9 cellular contexts compared by ENCODE assay signal in genomic region chr11:47257178-47257517, GRCh38. TPM values are rescaled to one million over a fixed set of nuclear protein-coding genes. Genes with fewer than 3 reads are reported as not detected.
DNase-seq lines count a peak whose midpoint lies in the region; ATAC-seq and TF ChIP-seq lines count a peak whose summit lies in the region.
"Had no signal": no experiment of that assay in that cellular context is flagged by ENCODE, and none has a peak within 500 bp of the region (broad histone marks: within the 10 kb centered on the region; RNA-seq: fewer than 3 reads in every experiment).

No MANE protein-coding gene starts in this region.

- H3K9me3 ChIP-seq in ES-I3 (ENCODE audit: control insufficient read depth, insufficient read depth, low read length) (no peaks in the 10 kb centered on the region), ascending aorta (no peaks in the 10 kb centered on the region), iPS-18c (ENCODE audit: control insufficient read depth, insufficient read depth, low read length) (no peaks in the 10 kb centered on the region), sigmoid colon (no peaks in the 10 kb centered on the region)

- 41 to 61% methylated on average over 2 of the region's 2 CpGs for WGBS in sigmoid colon, 2 donors

- no peak for ATAC-seq in GM21360 (IDR thresholded peaks at IDR 0.05; ENCODE audit: unreplicated experiment)

- H3K27me3 ChIP-seq in ascending aorta (no peaks in the 10 kb centered on the region), sigmoid colon (no peaks in the 10 kb centered on the region)

- TF ChIP-seq CTCF in ascending aorta (IDR thresholded peaks at IDR 0.05): no peak
- TF ChIP-seq CTCF in sigmoid colon (IDR thresholded peaks at IDR 0.05): no peak

- H3K9ac ChIP-seq in ES-I3 (ENCODE audit: low read depth, low read length): peak overlapping the region; percentile 40; the same call in 1 of the 2 replicates

- intact Hi-C loops in ascending aorta (cut with DNase I) (no loop called here), sigmoid colon (cut with DNase I) (loop anchor here (5.0 kb wide), 1 partner anchor 95 kb away; the partner anchor contains the start of gene MYBPC3)

- H3K4me3 ChIP-seq in ascending aorta: peak overlapping the region; percentile 48 to 64
- H3K4me3 ChIP-seq in iPS-18c (ENCODE audit: insufficient read depth, low read depth, low read length): 0 out of 2 replicates have a peak overlapping the region, but pooled peaks have one; percentile 34
- peak overlapping the region in 3 of 4 donors; percentile 35 to 43 (median 41) for H3K4me3 ChIP-seq in sigmoid colon

- no peaks in the 10 kb centered on the region for H3K36me3 ChIP-seq in ES-I3 (ENCODE audit: insufficient read depth, low read length)
- no peaks in the 10 kb centered on the region for H3K36me3 ChIP-seq in ascending aorta
- H3K36me3 ChIP-seq in sigmoid colon: no peaks in the 10 kb centered on the region

- no peak for TF ChIP-seq POLR2A in sigmoid colon (IDR thresholded peaks at IDR 0.05)

- H3K27ac ChIP-seq in ascending aorta: peak overlapping the region; percentile 81 to 83
- H3K27ac ChIP-seq in sigmoid colon: peak overlapping the region; percentile 69 to 79 (median 77)

- DNase-seq in ascending aorta (ENCODE audit: low spot score in 2 of 2) (no peak), sigmoid colon (no peak), SHP77 treated with DMSO at 0.1 percent for 48 hours (lab: John Stamatoyannopoulos, UW) (no peak), NOMO-1 (lab: John Stamatoyannopoulos, UW; ENCODE audit: unreplicated experiment in 2 of 2) (no peak), NCI-H2171 treated with DMSO at 0.1 percent for 48 hours (lab: John Stamatoyannopoulos, UW) (no peak)
- DNase-seq: NCI-H2029 treated with DMSO at 0.1 percent for 48 hours had no signal

- H3K4me1 ChIP-seq in ES-I3 (ENCODE audit: insufficient read depth, low read length) (peaks cover 13% of the 10 kb centered on the region; the same call in 1 of the 2 replicates), ascending aorta (peaks cover 12 to 31% of the 10 kb centered on the region in 2 donors), sigmoid colon (peaks cover 0 to 64% (median 46%) of the 10 kb centered on the region in 4 donors)

- TF ChIP-seq EP300 in sigmoid colon (IDR thresholded peaks at IDR 0.05): no peak

RNA-seq across cellular contexts. Expression of gene NR1H3, which starts 0.6 kb away (rescaled TPM):
- total RNA-seq in ascending aorta (92.4 TPM), sigmoid colon (10 to 100 TPM; 30.3 to 54.5 (median 40.2) TPM)
- 10 to 100 TPM; 57.3 to 90.1 (median 61.5) TPM for polyA plus RNA-seq in sigmoid colon

RNA-seq across cellular contexts. Expression of gene ACP2, which starts 8.5 kb away (rescaled TPM):
- total RNA-seq in ascending aorta: 63.3 TPM
- total RNA-seq in sigmoid colon: 10 to 100 TPM; 30.7 to 54.0 (median 34.9) TPM
- polyA plus RNA-seq in sigmoid colon: 10 to 100 TPM; 15.6 to 50.9 (median 25.4) TPM

RNA-seq across cellular contexts. Expression of gene MADD, which starts 12.8 kb away (rescaled TPM):
- total RNA-seq in ascending aorta (31.7 TPM), sigmoid colon (10 to 100 TPM; 25.8 to 55.7 (median 33.6) TPM)
- 10 to 100 TPM; 18.6 to 32.5 (median 19.2) TPM for polyA plus RNA-seq in sigmoid colon

RNA-seq across cellular contexts. Expression of gene DDB2, which starts 42.4 kb away (rescaled TPM):
- 22.6 TPM for total RNA-seq in ascending aorta
- total RNA-seq in sigmoid colon: 10 to 100 TPM; 31.9 to 44.6 (median 32.3) TPM
- 10 to 100 TPM; 21.3 to 42.0 (median 21.6) TPM for polyA plus RNA-seq in sigmoid colon
